8 cellular contexts compared by ENCODE assay signal in the genomic region with DNA sequence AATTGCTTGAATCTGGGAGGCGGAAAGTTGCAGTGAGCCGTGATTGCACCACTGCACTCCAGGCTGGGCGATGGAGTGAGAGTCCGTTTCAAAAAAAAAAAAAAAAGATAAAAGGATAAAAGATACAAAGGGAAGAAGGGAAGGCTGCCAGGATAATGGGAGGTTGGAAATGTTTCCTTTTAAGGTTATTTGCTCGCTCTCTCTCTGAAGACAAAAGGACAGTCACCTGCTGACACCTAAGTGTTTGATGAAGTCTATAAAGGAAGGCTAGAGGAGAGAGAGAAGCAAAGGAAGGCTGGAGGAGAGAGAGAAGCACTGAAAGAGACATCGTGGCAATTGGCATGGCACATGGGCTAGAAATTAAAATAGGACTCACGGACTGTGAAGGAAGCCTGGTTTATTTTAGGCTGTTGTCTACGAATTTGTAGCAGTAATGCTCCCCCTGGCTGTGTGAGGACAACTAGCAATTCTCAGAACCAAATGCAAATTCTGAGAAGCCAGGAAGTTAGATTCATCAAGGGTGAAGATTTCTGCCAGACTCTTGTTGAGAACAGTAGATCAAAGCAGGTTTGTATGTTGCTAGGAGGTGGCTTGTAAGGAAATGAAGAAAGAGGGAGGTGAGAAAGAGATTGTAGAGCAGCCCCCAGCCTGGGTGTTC.
A peak's percentile ranks its signal among the peaks of the same experiment; 100 is the strongest.
DNase-seq lines count a peak whose midpoint lies in the region; ATAC-seq and TF ChIP-seq lines count a peak whose summit lies in the region.

No MANE protein-coding gene starts in this region.

- H3K4me3 Mint-ChIP-seq in T-helper 1 cell treated with Interleukin-12 subunit alpha and Interleukin-12 subunit beta and Interleukin-4 antibody, amounts not matched to agents 30 μg/mL and 1 μg/mL, for 36 hours = no peak overlapping the region

- no peaks in the 10 kb centered on the region for H3K36me3 Mint-ChIP-seq in T-helper 1 cell treated with Interleukin-12 subunit alpha and Interleukin-12 subunit beta and Interleukin-4 antibody, amounts not matched to agents 30 μg/mL and 1 μg/mL, for 36 hours (ENCODE audit: low read depth)

- peak overlapping the region; percentile 16 for H3K27ac Mint-ChIP-seq in T-helper 1 cell treated with Interleukin-12 subunit alpha and Interleukin-12 subunit beta and Interleukin-4 antibody, amounts not matched to agents 30 μg/mL and 1 μg/mL, for 36 hours

- H3K4me3 ChIP-seq in right cardiac atrium (ENCODE audit: low read length) = no peak overlapping the region

- H3K27ac ChIP-seq in right cardiac atrium (ENCODE audit: low read length) = peak overlapping the region; percentile 45

- H3K9me3 ChIP-seq in right cardiac atrium (ENCODE audit: control insufficient read depth, low read length) = no peaks in the 10 kb centered on the region

- 46% methylated on average over 8 of the region's 8 CpGs for WGBS in right cardiac atrium

- DNase-seq in CD1c-positive myeloid dendritic cell (ENCODE audit: extremely low spot score) = peak; percentile 8
- DNase-seq in HEK293T (ENCODE audit: extremely low spot score) = peak; percentile 58
- no peak for DNase-seq in right cardiac atrium
- DNase-seq in stimulated activated naive CD4-positive, alpha-beta T cell treated with Interleukin-2 at 50 U/mL for 16 hours (lab: John Stamatoyannopoulos, UW) = no peak
- no peak for DNase-seq in GM10248 (ENCODE audit: extremely low spot score)

- no peaks in the 10 kb centered on the region for H3K4me1 ChIP-seq in right cardiac atrium (ENCODE audit: control insufficient read depth, insufficient read depth, low read length)

- H3K27me3 ChIP-seq in right cardiac atrium (ENCODE audit: control insufficient read depth, insufficient read depth) = no peaks in the 10 kb centered on the region

- H3K27me3 Mint-ChIP-seq in T-helper 1 cell treated with Interleukin-12 subunit alpha and Interleukin-12 subunit beta and Interleukin-4 antibody, amounts not matched to agents 30 μg/mL and 1 μg/mL, for 36 hours (ENCODE audit: low read depth) = no peaks in the 10 kb centered on the region

- CTCF ChIA-PET in HEK293T (lab: Yijun Ruan, JAX) = interaction anchor here (0.7 to 1.0 kb wide), 3 partner anchors 49 to 63 kb away, joined by 3 to 5 read pairs (median 3); no protein-coding TSS in a partner anchor
- CTCF ChIA-PET in GM10248 (lab: Yijun Ruan, JAX) = interaction anchor here (1.4 to 1.5 kb wide), 2 partner anchors 9 to 38 kb away, joined by 3 read pairs; no protein-coding TSS in a partner anchor

- no peak for TF ChIP-seq CTCF in GM10248 (IDR thresholded peaks at IDR 0.05; ENCODE audit: control extremely low read depth, extremely low read depth, low read depth, missing control alignments)

- H3K9me3 Mint-ChIP-seq in T-helper 1 cell treated with Interleukin-12 subunit alpha and Interleukin-12 subunit beta and Interleukin-4 antibody, amounts not matched to agents 30 μg/mL and 1 μg/mL, for 36 hours = peaks cover 5% of the 10 kb centered on the region

- intact Hi-C loops in right cardiac atrium (cut with DNase I) = no loop called here

- POLR2A ChIA-PET in HEK293T (lab: Yijun Ruan, JAX) (no interaction called here), GM10248 (lab: Yijun Ruan, JAX) (no interaction called here)

- H3K4me1 Mint-ChIP-seq in T-helper 1 cell treated with Interleukin-12 subunit alpha and Interleukin-12 subunit beta and Interleukin-4 antibody, amounts not matched to agents 30 μg/mL and 1 μg/mL, for 36 hours (ENCODE audit: low read depth) = peaks cover 7% of the 10 kb centered on the region

- ATAC-seq in right cardiac atrium = peak in 1 of 2 donors; percentile 23
- no peak for ATAC-seq in GM19324 (IDR thresholded peaks at IDR 0.05; ENCODE audit: low FRiP score, unreplicated experiment)
- no peak for ATAC-seq in GM21619 (IDR thresholded peaks at IDR 0.05; ENCODE audit: unreplicated experiment)

TF ChIP-seq in HEK293T, 16 proteins besides CTCF, POLR2A, EP300 and RAD21:
- no peak for TF ChIP-seq ELF4 (IDR thresholded peaks at IDR 0.05)
- no peak for TF ChIP-seq HDGF (IDR thresholded peaks at IDR 0.05; ENCODE audit: borderline replicate concordance)
- TF ChIP-seq NFRKB (IDR thresholded peaks at IDR 0.05) = no peak
- no peak for TF ChIP-seq CTBP1 (IDR thresholded peaks at IDR 0.05; ENCODE audit: borderline replicate concordance)
- no peak for TF ChIP-seq SUZ12 (IDR thresholded peaks at IDR 0.05)
- TF ChIP-seq TARDBP (IDR thresholded peaks at IDR 0.05) = no peak
- TF ChIP-seq SP1 (IDR thresholded peaks at IDR 0.05) = no peak
- no peak for TF ChIP-seq FOXM1 (IDR thresholded peaks at IDR 0.05; ENCODE audit: borderline replicate concordance)
- TF ChIP-seq FOXA1 (IDR thresholded peaks at IDR 0.05) = no peak
- TF ChIP-seq BHLHE40 (IDR thresholded peaks at IDR 0.05; ENCODE audit: borderline replicate concordance) = no peak
- no peak for TF ChIP-seq ARNT (IDR thresholded peaks at IDR 0.05)
- TF ChIP-seq ZNF384 (IDR thresholded peaks at IDR 0.05) = no peak
- TF ChIP-seq, protein P1, sequence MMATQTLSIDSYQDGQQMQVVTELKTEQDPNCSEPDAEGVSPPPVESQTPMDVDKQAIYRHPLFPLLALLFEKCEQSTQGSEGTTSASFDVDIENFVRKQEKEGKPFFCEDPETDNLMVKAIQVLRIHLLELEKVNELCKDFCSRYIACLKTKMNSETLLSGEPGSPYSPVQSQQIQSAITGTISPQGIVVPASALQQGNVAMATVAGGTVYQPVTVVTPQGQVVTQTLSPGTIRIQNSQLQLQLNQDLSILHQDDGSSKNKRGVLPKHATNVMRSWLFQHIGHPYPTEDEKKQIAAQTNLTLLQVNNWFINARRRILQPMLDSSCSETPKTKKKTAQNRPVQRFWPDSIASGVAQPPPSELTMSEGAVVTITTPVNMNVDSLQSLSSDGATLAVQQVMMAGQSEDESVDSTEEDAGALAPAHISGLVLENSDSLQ (IDR thresholded peaks at IDR 0.05) = no peak
- no peak for TF ChIP-seq FOXK2 (IDR thresholded peaks at IDR 0.05)
- TF ChIP-seq L3MBTL2 (conservative IDR thresholded peaks at IDR 0.05) = no peak
- TF ChIP-seq LEF1 (IDR thresholded peaks at IDR 0.05; ENCODE audit: borderline replicate concordance) = no peak

Comparison
In these comparisons a context has a peak if more than half of its experiments do, and no peak if none do; other contexts are left out.
1. DNase-seq: peak in CD1c-positive myeloid dendritic cell (single experiment) and HEK293T (single experiment); none in right cardiac atrium (0 of 3), stimulated activated naive CD4-positive, alpha-beta T cell treated with Interleukin-2 at 50 U/mL for 16 hours (single experiment) and GM10248 (single experiment).